ENCODE assay signal across 9 cellular contexts in genomic region chr11:44619931-44620725, GRCh38. TPM values are rescaled to one million over a fixed set of nuclear protein-coding genes. Genes with fewer than 3 reads are reported as not detected.
DNase-seq lines count a peak whose midpoint lies in the region; ATAC-seq and TF ChIP-seq lines count a peak whose summit lies in the region.
"Had no signal": no experiment of that assay in that cellular context is flagged by ENCODE, and none has a peak within 500 bp of the region (broad histone marks: within the 10 kb centered on the region; RNA-seq: fewer than 3 reads in every experiment).

No MANE protein-coding gene starts in this region.

- no peaks in the 10 kb centered on the region for H3K9me3 ChIP-seq in breast epithelium
- H3K9me3 ChIP-seq: psoas muscle had no signal

- intact Hi-C loops in breast epithelium (cut with DNase I; ENCODE audit: low total_unique reads) = loop anchor here (10.0 kb wide), 1 partner anchor 295 kb away; no protein-coding TSS in a partner anchor

- no peak for ATAC-seq in GM19328 (IDR thresholded peaks at IDR 0.05; ENCODE audit: unreplicated experiment)

- DNase-seq in 8988T (peak; percentile 4), Daoy (ENCODE audit: low read depth) (peak; percentile 0), breast epithelium (ENCODE audit: low spot score in 2 of 2) (peak; percentile 14 to 49), mucosa of gallbladder (ENCODE audit: low spot score) (peak; percentile 9), GM03348 (ENCODE audit: low spot score) (no peak), Kasumi-1 (lab: John Stamatoyannopoulos, UW) (no peak), NCI-H146 treated with DMSO at 0.1 percent for 48 hours (lab: John Stamatoyannopoulos, UW; ENCODE audit: unreplicated experiment) (no peak)

- TF ChIP-seq CTCF in breast epithelium (IDR thresholded peaks at IDR 0.05) = no peak

- no peaks in the 10 kb centered on the region for H3K27me3 ChIP-seq in breast epithelium

- no peak for TF ChIP-seq POLR2A in breast epithelium (IDR thresholded peaks at IDR 0.05)

- no peaks in the 10 kb centered on the region for H3K4me1 ChIP-seq in breast epithelium

- peaks cover 5% of the 10 kb centered on the region for H3K36me3 ChIP-seq in breast epithelium

- H3K27ac ChIP-seq in breast epithelium = no peak overlapping the region
- H3K27ac ChIP-seq: psoas muscle had no signal

- H3K4me3 ChIP-seq in breast epithelium = no peak overlapping the region
- H3K4me3 ChIP-seq: psoas muscle had no signal

RNA-seq across cellular contexts. Expression of gene CD82, which starts 54.7 kb away (rescaled TPM):
- 42.7 and 48.5 TPM in 2 replicates for total RNA-seq in Daoy (2014; rRNA removed; shearing (Covaris generic))
- total RNA-seq in breast epithelium = 10 to 100 TPM; 12.0 to 40.4 (median 38.0) TPM
- 152 TPM for total RNA-seq in mucosa of gallbladder

Comparison
In these comparisons a context has a peak if more than half of its experiments do, and no peak if none do; other contexts are left out.
1. DNase-seq: peak in 8988T (single experiment), Daoy (single experiment), breast epithelium (2 of 2) and mucosa of gallbladder (single experiment); none in GM03348 (single experiment), Kasumi-1 (0 of 2) and NCI-H146 treated with DMSO at 0.1 percent for 48 hours (single experiment).